8 cellular contexts compared by ENCODE assay signal in genomic region chr19:3057275-3057714, GRCh38. TPM values are rescaled to one million over a fixed set of nuclear protein-coding genes. Genes with fewer than 3 reads are reported as not detected.
A peak's percentile ranks its signal among the peaks of the same experiment; 100 is the strongest.
DNase-seq lines count a peak whose midpoint lies in the region; ATAC-seq, FAIRE-seq and TF ChIP-seq lines count a peak whose summit lies in the region.

No MANE protein-coding gene starts in this region.

- TF ChIP-seq CTCF in bronchial epithelial cell (IDR thresholded peaks at IDR 0.05; ENCODE audit: insufficient read depth, low read length, severe bottlenecking) (no peak), liver (IDR thresholded peaks at IDR 0.05; ENCODE audit: low read depth, low read length, missing input control) (peak; percentile 19), thoracic aorta (IDR thresholded peaks at IDR 0.05) (peak; percentile 29)

- TF ChIP-seq RAD21 in liver (IDR thresholded peaks at IDR 0.05) = peak in 1 of 2 donors; percentile 59

- 23% methylated on average over 26 of the region's 26 CpGs for WGBS in liver

- no peak overlapping the region for H3K9ac ChIP-seq in liver (ENCODE audit: low read depth in 1 of 2, low read length in 2 of 2)

- H3K27me3 ChIP-seq in bronchial epithelial cell (ENCODE audit: control insufficient read depth, insufficient read depth, low read length) (no peaks in the 10 kb centered on the region), liver (ENCODE audit: control insufficient read depth in 4 of 4, insufficient read depth in 4 of 4, low read length in 3 of 4) (no peaks in the 10 kb centered on the region), thoracic aorta (replicated peaks; ENCODE audit: insufficient read depth) (no peaks in the 10 kb centered on the region)

- no peak for ATAC-seq in thoracic aorta (ENCODE audit: insufficient number of reproducible peaks, low FRiP score, low read depth)
- no peak for ATAC-seq in HG02571 (IDR thresholded peaks at IDR 0.05; ENCODE audit: unreplicated experiment)
- ATAC-seq in HG02678 (IDR thresholded peaks at IDR 0.05; ENCODE audit: unreplicated experiment) = no peak
- ATAC-seq in GM18511 (IDR thresholded peaks at IDR 0.05; ENCODE audit: unreplicated experiment) = no peak
- ATAC-seq in HG02588 (IDR thresholded peaks at IDR 0.05; ENCODE audit: unreplicated experiment) = no peak

- no peaks in the 10 kb centered on the region for H3K9me3 ChIP-seq in liver (ENCODE audit: control insufficient read depth in 4 of 4, low read length in 3 of 4)
- no peaks in the 10 kb centered on the region for H3K9me3 ChIP-seq in thoracic aorta

- H3K4me3 ChIP-seq in bronchial epithelial cell (ENCODE audit: low read depth, low read length) (no peak overlapping the region), liver (ENCODE audit: low read depth in 1 of 3, low read length in 3 of 3) (no peak overlapping the region), thoracic aorta (peak overlapping the region; percentile 44)

- H3K36me3 ChIP-seq in bronchial epithelial cell (ENCODE audit: control insufficient read depth, insufficient read depth, low read length) (peaks cover 19% of the 10 kb centered on the region), liver (ENCODE audit: control insufficient read depth in 4 of 4, insufficient read depth in 3 of 4, low read depth in 1 of 4, low read length in 3 of 4) (peaks cover 7 to 33% (median 15%) of the 10 kb centered on the region in 4 donors), thoracic aorta (peaks cover 49% of the 10 kb centered on the region)

- H3K4me1 ChIP-seq in liver (ENCODE audit: control insufficient read depth in 4 of 4, insufficient read depth in 4 of 4, low read length in 3 of 4) = peaks cover 9 to 35% (median 24%) of the 10 kb centered on the region in 4 donors
- peaks cover 13 to 37% of the 10 kb centered on the region in 2 donors for H3K4me1 ChIP-seq in thoracic aorta (ENCODE audit: control insufficient read depth in 1 of 2, low read depth in 2 of 2)

- peak; percentile 86 for DNase-seq in NCI-H1092 (lab: John Stamatoyannopoulos, UW)
- DNase-seq in bronchial epithelial cell (ENCODE audit: low read depth) = peak; percentile 23
- DNase-seq in thoracic aorta (ENCODE audit: low spot score) = peak; percentile 51

- no peak for FAIRE-seq in bronchial epithelial cell (lab: Jason Lieb, UNC)

- peak overlapping the region; percentile 43 to 54 for H3K27ac ChIP-seq in liver (ENCODE audit: low read depth in 1 of 2, low read length in 2 of 2)
- H3K27ac ChIP-seq in thoracic aorta = peak overlapping the region; percentile 59 to 68

TF ChIP-seq in liver, 16 proteins besides CTCF, POLR2A, EP300 and RAD21:
- TF ChIP-seq MAX (IDR thresholded peaks at IDR 0.05) = no peak
- TF ChIP-seq FOXA1 (IDR thresholded peaks at IDR 0.05) = no peak
- TF ChIP-seq RXRA (IDR thresholded peaks at IDR 0.05) = peak; percentile 18 to 50
- TF ChIP-seq HNF4A (conservative IDR thresholded peaks at IDR 0.05) = no peak
- peak; percentile 52 for TF ChIP-seq SP1 (IDR thresholded peaks at IDR 0.05)
- peak in 1 of 2 donors; percentile 43 for TF ChIP-seq GABPA (IDR thresholded peaks at IDR 0.05 in 1 of 2, conservative IDR thresholded peaks at IDR 0.05 in 1 of 2)
- peak; percentile 45 for TF ChIP-seq REST (IDR thresholded peaks at IDR 0.05)
- no peak for TF ChIP-seq TAF1 (conservative IDR thresholded peaks at IDR 0.05)

RNA-seq across cellular contexts. Expression of gene TLE5, which starts 5.0 kb away (rescaled TPM):
- 144 and 200 TPM in 2 replicates for total RNA-seq in bronchial epithelial cell
- total RNA-seq in liver = 10 to 100 TPM; 48.0 to 61.7 TPM
- 100 to 1,000 TPM in 1 of 2 donors, 10 to 100 TPM in 1; 47.2 to 166 TPM for polyA plus RNA-seq in liver
- total RNA-seq in thoracic aorta = 100 to 1,000 TPM; 346 to 448 TPM

RNA-seq across cellular contexts. Expression of gene TLE2, which starts 28.2 kb away (rescaled TPM):
- total RNA-seq in bronchial epithelial cell = 0.53 and 1.0 TPM in 2 replicates
- total RNA-seq in liver = 1 to 10 TPM; 4.5 to 9.3 TPM
- polyA plus RNA-seq in liver = 1 to 10 TPM; 3.6 to 7.0 TPM
- total RNA-seq in thoracic aorta = 100 to 1,000 TPM in 1 of 2 donors, 10 to 100 TPM in 1; 46.7 to 154 TPM

RNA-seq across cellular contexts. Expression of gene GNA11, which starts 36.9 kb away (rescaled TPM):
- 47.9 and 48.1 TPM in 2 replicates for total RNA-seq in bronchial epithelial cell
- total RNA-seq in liver = 10 to 100 TPM; 16.9 to 19.6 TPM
- 10 to 100 TPM; 12.5 to 20.2 TPM for polyA plus RNA-seq in liver
- 100 to 1,000 TPM in 1 of 2 donors, 10 to 100 TPM in 1; 68.3 to 143 TPM for total RNA-seq in thoracic aorta

Comparison
In these comparisons a context has a peak if more than half of its experiments do, and no peak if none do; other contexts are left out.
1. DNase-seq: peak in every context shown above with its lines; median percentile 86 in NCI-H1092; 51 in thoracic aorta; 23 in bronchial epithelial cell.
2. RNA of gene TLE2, which starts 28.2 kb away (total RNA-seq): 46.7 to 154 TPM in thoracic aorta; 4.5 to 9.3 TPM in liver and 0.53 to 1.0 TPM in bronchial epithelial cell; every median in the first group is over 4 times any median in the second.